ENCODE assay signal across 8 cellular contexts in the genomic region with DNA sequence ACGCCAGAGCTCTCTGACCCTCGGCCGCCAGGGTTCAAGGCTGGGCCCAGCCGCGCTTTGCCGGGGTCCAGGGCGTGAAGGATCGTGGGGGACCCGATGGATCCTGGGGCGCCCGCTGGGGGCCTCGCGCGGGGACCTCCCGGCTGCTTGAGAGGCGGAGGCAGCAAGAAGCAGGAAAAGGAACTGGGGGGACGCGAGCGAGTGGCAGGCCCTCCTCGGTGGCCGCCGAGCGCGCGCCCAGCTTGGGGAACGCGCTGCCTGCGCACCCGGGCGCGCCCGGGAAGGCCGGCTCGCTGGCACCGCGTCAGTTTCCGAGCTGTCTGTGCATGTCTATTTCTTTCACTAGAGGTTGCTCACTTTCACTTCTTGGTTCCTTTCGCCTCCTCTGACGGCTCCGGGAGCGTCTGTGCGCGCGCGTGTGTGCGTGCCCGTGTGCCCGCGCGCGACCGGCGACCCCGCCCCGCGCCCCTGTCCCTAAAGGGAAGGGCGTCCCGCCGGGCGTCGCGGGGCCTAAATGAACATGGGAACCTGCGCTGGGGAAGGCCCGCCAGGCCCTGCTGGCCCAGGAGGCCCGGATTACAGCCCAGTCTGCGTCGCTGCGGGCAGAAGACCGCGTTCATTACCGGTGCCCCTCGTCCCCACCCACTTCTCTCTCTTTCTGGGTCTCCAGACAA.
A peak's percentile ranks its signal among the peaks of the same experiment; 100 is the strongest.
DNase-seq lines count a peak whose midpoint lies in the region; ATAC-seq and TF ChIP-seq lines count a peak whose summit lies in the region.

No MANE protein-coding gene starts in this region.

- no peaks in the 10 kb centered on the region for H3K4me1 Mint-ChIP-seq in activated T-helper 1 cell treated with anti-CD3 and anti-CD28 coated beads, Interleukin-12 subunit alpha, Interleukin-12 subunit beta, Interleukin-2, Interleukin-4 antibody, amounts not matched to agents 30 ng/mL and 10 ng/mL and 1 ng/mL, durations not matched to agents 14 hours and 24 hours and 36 hours (ENCODE audit: low read depth)
- H3K4me1 Mint-ChIP-seq in naive thymus-derived CD8-positive, alpha-beta T cell: peaks cover 9 to 23% (median 17%) of the 10 kb centered on the region in 4 donors
- peaks cover 10% of the 10 kb centered on the region for H3K4me1 Mint-ChIP-seq in stimulated activated effector memory CD8-positive, alpha-beta T cell treated with anti-CD3 and anti-CD28 coated beads, Interleukin-12 subunit alpha, Interleukin-12 subunit beta, amount 100 ng/mL, for 72 hours
- peaks cover 13% of the 10 kb centered on the region for H3K4me1 Mint-ChIP-seq in glutamatergic neuron (ENCODE audit: low read depth, unreplicated experiment)

- TF ChIP-seq CTCF in glutamatergic neuron (IDR thresholded peaks at IDR 0.05; ENCODE audit: partially characterized antibody, unreplicated experiment): no peak

- H3K4me3 ChIP-seq in GM08714 (ENCODE audit: low read length): peak overlapping the region; percentile 37; the same call in 1 of the 2 replicates

- peak; percentile 68 for ATAC-seq in HG03066 (IDR thresholded peaks at IDR 0.05; ENCODE audit: low read depth, unreplicated experiment)
- ATAC-seq in naive thymus-derived CD8-positive, alpha-beta T cell: peak; percentile 89 to 91
- ATAC-seq in stimulated activated effector memory CD8-positive, alpha-beta T cell treated with anti-CD3 and anti-CD28 coated beads, Interleukin-12 subunit alpha, Interleukin-12 subunit beta, amount 100 ng/mL, for 72 hours: peak; percentile 81

- DNase-seq in NOMO-1 treated with dmso at 0.1 percent for 144 hours (lab: John Stamatoyannopoulos, UW; ENCODE audit: unreplicated experiment) (peak; percentile 85), fibroblast of gingiva (ENCODE audit: low read depth) (peak; percentile 67), glutamatergic neuron (no peak)
- peak; percentile 55 for DNase-seq in activated T-helper 1 cell treated with anti-CD3 and anti-CD28 coated beads, Interleukin-12 subunit alpha, Interleukin-12 subunit beta, Interleukin-2, Interleukin-4 antibody, amounts not matched to agents 30 ng/mL and 10 ng/mL and 1 ng/mL, durations not matched to agents 14 hours and 24 hours and 36 hours (ENCODE audit: low spot score)
- peak; percentile 67 to 89 (median 78) for DNase-seq in naive thymus-derived CD8-positive, alpha-beta T cell
- peak; percentile 21 to 77 for DNase-seq in stimulated activated effector memory CD8-positive, alpha-beta T cell treated with anti-CD3 and anti-CD28 coated beads, Interleukin-12 subunit alpha, Interleukin-12 subunit beta, amount 100 ng/mL, for 72 hours (ENCODE audit: low spot score in 2 of 2)

- peaks cover 14% of the 10 kb centered on the region for H3K27me3 Mint-ChIP-seq in activated T-helper 1 cell treated with anti-CD3 and anti-CD28 coated beads, Interleukin-12 subunit alpha, Interleukin-12 subunit beta, Interleukin-2, Interleukin-4 antibody, amounts not matched to agents 30 ng/mL and 10 ng/mL and 1 ng/mL, durations not matched to agents 14 hours and 24 hours and 36 hours (ENCODE audit: insufficient read depth)
- no peaks in the 10 kb centered on the region for H3K27me3 Mint-ChIP-seq in naive thymus-derived CD8-positive, alpha-beta T cell
- peaks cover 11% of the 10 kb centered on the region for H3K27me3 Mint-ChIP-seq in glutamatergic neuron (ENCODE audit: unreplicated experiment)

- no peaks in the 10 kb centered on the region for H3K36me3 Mint-ChIP-seq in activated T-helper 1 cell treated with anti-CD3 and anti-CD28 coated beads, Interleukin-12 subunit alpha, Interleukin-12 subunit beta, Interleukin-2, Interleukin-4 antibody, amounts not matched to agents 30 ng/mL and 10 ng/mL and 1 ng/mL, durations not matched to agents 14 hours and 24 hours and 36 hours (ENCODE audit: low read depth)
- H3K36me3 Mint-ChIP-seq in naive thymus-derived CD8-positive, alpha-beta T cell: no peaks in the 10 kb centered on the region
- H3K36me3 Mint-ChIP-seq in stimulated activated effector memory CD8-positive, alpha-beta T cell treated with anti-CD3 and anti-CD28 coated beads, Interleukin-12 subunit alpha, Interleukin-12 subunit beta, amount 100 ng/mL, for 72 hours: no peaks in the 10 kb centered on the region
- no peaks in the 10 kb centered on the region for H3K36me3 Mint-ChIP-seq in glutamatergic neuron (ENCODE audit: unreplicated experiment)

- H3K9me3 Mint-ChIP-seq in activated T-helper 1 cell treated with anti-CD3 and anti-CD28 coated beads, Interleukin-12 subunit alpha, Interleukin-12 subunit beta, Interleukin-2, Interleukin-4 antibody, amounts not matched to agents 30 ng/mL and 10 ng/mL and 1 ng/mL, durations not matched to agents 14 hours and 24 hours and 36 hours: no peaks in the 10 kb centered on the region
- H3K9me3 Mint-ChIP-seq in naive thymus-derived CD8-positive, alpha-beta T cell: no peaks in the 10 kb centered on the region
- no peaks in the 10 kb centered on the region for H3K9me3 Mint-ChIP-seq in stimulated activated effector memory CD8-positive, alpha-beta T cell treated with anti-CD3 and anti-CD28 coated beads, Interleukin-12 subunit alpha, Interleukin-12 subunit beta, amount 100 ng/mL, for 72 hours
- peaks cover 7% of the 10 kb centered on the region for H3K9me3 Mint-ChIP-seq in glutamatergic neuron (ENCODE audit: unreplicated experiment)

- intact Hi-C loops in activated T-helper 1 cell treated with anti-CD3 and anti-CD28 coated beads, Interleukin-12 subunit alpha, Interleukin-12 subunit beta, Interleukin-2, Interleukin-4 antibody, amounts not matched to agents 30 ng/mL and 10 ng/mL and 1 ng/mL, durations not matched to agents 14 hours and 24 hours and 36 hours (cut with micrococcal nuclease): loop anchor here (1.0 kb wide), 1 partner anchor 30 kb away; no protein-coding TSS in a partner anchor

- POLR2A ChIA-PET in naive thymus-derived CD8-positive, alpha-beta T cell (lab: Charles Lee): interaction anchor here (0.6 to 3.5 kb wide), 37 partner anchors 8 to 253 kb away, joined by 3 to 37 read pairs (median 5); a partner anchor contains a TSS

- H3K27ac Mint-ChIP-seq in activated T-helper 1 cell treated with anti-CD3 and anti-CD28 coated beads, Interleukin-12 subunit alpha, Interleukin-12 subunit beta, Interleukin-2, Interleukin-4 antibody, amounts not matched to agents 30 ng/mL and 10 ng/mL and 1 ng/mL, durations not matched to agents 14 hours and 24 hours and 36 hours: no peak overlapping the region
- peak overlapping the region; percentile 90 to 99 (median 97) for H3K27ac Mint-ChIP-seq in naive thymus-derived CD8-positive, alpha-beta T cell
- peak overlapping the region; percentile 26 for H3K27ac Mint-ChIP-seq in stimulated activated effector memory CD8-positive, alpha-beta T cell treated with anti-CD3 and anti-CD28 coated beads, Interleukin-12 subunit alpha, Interleukin-12 subunit beta, amount 100 ng/mL, for 72 hours
- H3K27ac Mint-ChIP-seq in glutamatergic neuron (ENCODE audit: unreplicated experiment): no peak overlapping the region

- H3K4me3 Mint-ChIP-seq in activated T-helper 1 cell treated with anti-CD3 and anti-CD28 coated beads, Interleukin-12 subunit alpha, Interleukin-12 subunit beta, Interleukin-2, Interleukin-4 antibody, amounts not matched to agents 30 ng/mL and 10 ng/mL and 1 ng/mL, durations not matched to agents 14 hours and 24 hours and 36 hours: peak overlapping the region; percentile 47
- H3K4me3 Mint-ChIP-seq in naive thymus-derived CD8-positive, alpha-beta T cell: peak overlapping the region; percentile 76 to 89 (median 82)
- peak overlapping the region; percentile 58 for H3K4me3 Mint-ChIP-seq in stimulated activated effector memory CD8-positive, alpha-beta T cell treated with anti-CD3 and anti-CD28 coated beads, Interleukin-12 subunit alpha, Interleukin-12 subunit beta, amount 100 ng/mL, for 72 hours
- H3K4me3 Mint-ChIP-seq in glutamatergic neuron (ENCODE audit: unreplicated experiment): no peak overlapping the region

Comparison
In these comparisons a context has a peak if more than half of its experiments do, and no peak if none do; other contexts are left out.
1. H3K27ac Mint-ChIP-seq: peak in naive thymus-derived CD8-positive, alpha-beta T cell (10 of 10) and stimulated activated effector memory CD8-positive, alpha-beta T cell treated with anti-CD3 and anti-CD28 coated beads, Interleukin-12 subunit alpha, Interleukin-12 subunit beta, amount 100 ng/mL, for 72 hours (single experiment); none in activated T-helper 1 cell treated with anti-CD3 and anti-CD28 coated beads, Interleukin-12 subunit alpha, Interleukin-12 subunit beta, Interleukin-2, Interleukin-4 antibody, amounts not matched to agents 30 ng/mL and 10 ng/mL and 1 ng/mL, durations not matched to agents 14 hours and 24 hours and 36 hours (single experiment) and glutamatergic neuron (single experiment).
2. Peak in every context shown above with its lines, with median percentiles within 50 percentile points of each other: ATAC-seq.